In the genomic region with DNA sequence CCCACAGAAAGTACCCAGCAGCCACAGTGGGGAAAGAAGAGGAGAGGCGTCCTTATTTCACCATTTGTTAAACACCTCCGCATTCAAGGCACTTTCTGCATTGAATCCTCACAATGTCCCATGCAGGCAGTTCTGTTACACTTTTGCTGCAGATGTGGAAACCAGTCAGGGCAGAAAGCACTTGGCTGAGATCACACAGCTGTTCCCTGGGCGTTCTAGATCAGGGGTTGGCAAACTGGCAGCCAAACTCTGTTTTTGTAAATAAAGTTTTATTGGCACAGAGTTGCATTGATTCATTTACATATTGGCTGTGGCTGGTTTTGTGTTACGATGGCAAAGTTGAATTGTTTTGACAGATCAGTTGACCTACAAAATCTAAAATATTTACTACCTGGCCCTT, we compare ENCODE assay signal across 21 cellular contexts. TPM values are rescaled to one million over a fixed set of nuclear protein-coding genes. Genes with fewer than 3 reads are reported as not detected.
"Had no signal": no experiment of that assay in that cellular context is flagged by ENCODE, and none has a peak within 500 bp of the region (broad histone marks: within the 10 kb centered on the region; RNA-seq: fewer than 3 reads in every experiment).

No MANE protein-coding gene starts in this region.

- DNase-seq: activated CD4-positive, alpha-beta memory T cell treated with anti-CD3 and anti-CD28 coated beads for 36 hours; activated CD4-positive, alpha-beta T cell treated with anti-CD3 and anti-CD28 coated beads for 48 hours; activated naive CD4-positive, alpha-beta T cell treated with Interleukin-2 at 50 U/mL for 16 hours; activated naive CD8-positive, alpha-beta T cell treated with anti-CD3 and anti-CD28 coated beads for 36 hours; activated T-cell treated with anti-CD3 and anti-CD28 coated beads, Interleukin-2, amount 50 U/mL, for 48 hours; cortex of kidney; heart left ventricle; midbrain; right cardiac atrium; stimulated activated CD4-positive, alpha-beta T cell treated with anti-CD3 and anti-CD28 coated beads, Interleukin-12 subunit alpha, Interleukin-12 subunit beta, amount 100 ng/mL, for 4 hours; substantia nigra; thyroid gland; upper lobe of right lung had no signal

- H3K4me1 Mint-ChIP-seq: activated naive CD8-positive, alpha-beta T cell treated with anti-CD3 and anti-CD28 coated beads for 36 hours; nephron had no signal

- H3K9me3 Mint-ChIP-seq: activated CD4-positive, alpha-beta memory T cell treated with anti-CD3 and anti-CD28 coated beads for 36 hours; activated naive CD8-positive, alpha-beta T cell treated with anti-CD3 and anti-CD28 coated beads for 36 hours; nephron; stimulated activated naive CD8-positive, alpha-beta T cell treated with anti-CD3 and anti-CD28 coated beads, Interleukin-15, Interleukin-2, amounts not matched to agents 100 ng/mL and 50 ng/mL, for 24 hours had no signal

- H3K27ac Mint-ChIP-seq: activated CD4-positive, alpha-beta memory T cell treated with anti-CD3 and anti-CD28 coated beads for 36 hours; activated naive CD8-positive, alpha-beta T cell treated with anti-CD3 and anti-CD28 coated beads for 36 hours; nephron; stimulated activated naive CD8-positive, alpha-beta T cell treated with anti-CD3 and anti-CD28 coated beads, Interleukin-15, Interleukin-2, amounts not matched to agents 100 ng/mL and 50 ng/mL, for 24 hours had no signal

- H3K4me3 Mint-ChIP-seq: activated CD4-positive, alpha-beta memory T cell treated with anti-CD3 and anti-CD28 coated beads for 36 hours; activated naive CD8-positive, alpha-beta T cell treated with anti-CD3 and anti-CD28 coated beads for 36 hours; nephron; stimulated activated naive CD8-positive, alpha-beta T cell treated with anti-CD3 and anti-CD28 coated beads, Interleukin-15, Interleukin-2, amounts not matched to agents 100 ng/mL and 50 ng/mL, for 24 hours had no signal

- H3K36me3 Mint-ChIP-seq: activated CD4-positive, alpha-beta memory T cell treated with anti-CD3 and anti-CD28 coated beads for 36 hours; activated naive CD8-positive, alpha-beta T cell treated with anti-CD3 and anti-CD28 coated beads for 36 hours had no signal

RNA-seq across cellular contexts. Expression of a gene that starts 20.1 kb away (rescaled TPM):
- total RNA-seq: activated CD4-positive, alpha-beta memory T cell treated with anti-CD3 and anti-CD28 coated beads for 36 hours; activated naive CD8-positive, alpha-beta T cell treated with anti-CD3 and anti-CD28 coated beads for 36 hours; astrocyte; breast epithelium; epithelial cell of proximal tubule; fibroblast of villous mesenchyme; heart left ventricle; liver; pulmonary artery endothelial cell; right cardiac atrium; thyroid gland; upper lobe of right lung had no signal
- polyA plus RNA-seq: heart left ventricle, liver, right cardiac atrium had no signal

RNA-seq across cellular contexts. Expression of a gene that starts 58.7 kb away (rescaled TPM):
- total RNA-seq: activated CD4-positive, alpha-beta memory T cell treated with anti-CD3 and anti-CD28 coated beads for 36 hours; activated naive CD8-positive, alpha-beta T cell treated with anti-CD3 and anti-CD28 coated beads for 36 hours; astrocyte; epithelial cell of proximal tubule; fibroblast of villous mesenchyme; liver; pulmonary artery endothelial cell had no signal
- polyA plus RNA-seq: liver had no signal
